ENCODE assay signal across 13 cellular contexts in genomic region chr2:230691005-230691647, GRCh38. TPM values are rescaled to one million over a fixed set of nuclear protein-coding genes. Genes with fewer than 3 reads are reported as not detected.
A peak's percentile ranks its signal among the peaks of the same experiment; 100 is the strongest.
DNase-seq lines count a peak whose midpoint lies in the region; ATAC-seq and TF ChIP-seq lines count a peak whose summit lies in the region.
"Had no signal": no experiment of that assay in that cellular context is flagged by ENCODE, and none has a peak within 500 bp of the region (broad histone marks: within the 10 kb centered on the region; RNA-seq: fewer than 3 reads in every experiment).

No MANE protein-coding gene starts in this region.

- H3K9me3 ChIP-seq in body of pancreas (no peaks in the 10 kb centered on the region), right atrium auricular region (no peaks in the 10 kb centered on the region)
- H3K9me3 ChIP-seq: BLaER1, thyroid gland had no signal

- H3K36me3 Mint-ChIP-seq in glutamatergic neuron (ENCODE audit: unreplicated experiment) (no peaks in the 10 kb centered on the region), nephron progenitor cell (ENCODE audit: low read depth) (no peaks in the 10 kb centered on the region)

- H3K27me3 Mint-ChIP-seq in glutamatergic neuron (ENCODE audit: unreplicated experiment): no peaks in the 10 kb centered on the region
- peaks cover 8% of the 10 kb centered on the region for H3K27me3 Mint-ChIP-seq in nephron progenitor cell (ENCODE audit: low read depth, poor library complexity)
- H3K27me3 Mint-ChIP-seq: activated CD4-positive, alpha-beta T cell treated with anti-CD3 and anti-CD28 coated beads, Interleukin-2, amount 10 ng/mL, durations not matched to agents 7 days and 5 days had no signal

- H3K36me3 ChIP-seq in body of pancreas (replicated peaks in 1 of 2; ENCODE audit: insufficient read depth in 1 of 2, low read depth in 2 of 2) (no peaks in the 10 kb centered on the region), right atrium auricular region (no peaks in the 10 kb centered on the region)
- H3K36me3 ChIP-seq: BLaER1, thyroid gland had no signal

- H3K27ac ChIP-seq in body of pancreas (no peak overlapping the region), right atrium auricular region (no peak overlapping the region)
- H3K27ac ChIP-seq: BLaER1 had no signal

- intact Hi-C loops in body of pancreas (cut with DNase I): no loop called here

- DNase-seq in AG10803 (ENCODE audit: low read depth): peak; percentile 67
- peak; percentile 45 for DNase-seq in LHCN-M2 (ENCODE audit: low read depth)
- no peak for DNase-seq in body of pancreas
- peak; percentile 71 for DNase-seq in left kidney (ENCODE audit: low read depth, low spot score)
- no peak for DNase-seq in glutamatergic neuron
- no peak for DNase-seq in nephron progenitor cell
- DNase-seq in right atrium auricular region (ENCODE audit: low spot score): no peak
- DNase-seq: activated CD4-positive, alpha-beta T cell treated with anti-CD3 and anti-CD28 coated beads, Interleukin-2, amount 10 ng/mL, durations not matched to agents 7 days and 5 days; activated naive CD4-positive, alpha-beta T cell treated with anti-CD3 and anti-CD28 coated beads for 36 hours; SHP77 had no signal

- H3K4me1 ChIP-seq in body of pancreas: no peaks in the 10 kb centered on the region
- H3K4me1 ChIP-seq in right atrium auricular region: peaks cover 0 to 10% of the 10 kb centered on the region in 2 donors

- ATAC-seq in body of pancreas (peak; percentile 75), GM18502 (IDR thresholded peaks at IDR 0.05; ENCODE audit: poor library complexity, unreplicated experiment) (no peak)

- H3K27ac Mint-ChIP-seq in glutamatergic neuron (ENCODE audit: unreplicated experiment) (no peak overlapping the region), nephron progenitor cell (no peak overlapping the region)
- H3K27ac Mint-ChIP-seq: activated CD4-positive, alpha-beta T cell treated with anti-CD3 and anti-CD28 coated beads, Interleukin-2, amount 10 ng/mL, durations not matched to agents 7 days and 5 days; activated naive CD4-positive, alpha-beta T cell treated with anti-CD3 and anti-CD28 coated beads for 36 hours had no signal

- H3K4me3 ChIP-seq in AG10803 (ENCODE audit: low read length) (no peak overlapping the region), body of pancreas (no peak overlapping the region), right atrium auricular region (no peak overlapping the region)
- H3K4me3 ChIP-seq: BLaER1, thyroid gland had no signal

- H3K9me3 Mint-ChIP-seq in glutamatergic neuron (ENCODE audit: unreplicated experiment) (peaks cover 3% of the 10 kb centered on the region), nephron progenitor cell (no peaks in the 10 kb centered on the region)
- H3K9me3 Mint-ChIP-seq: activated naive CD4-positive, alpha-beta T cell treated with anti-CD3 and anti-CD28 coated beads for 36 hours had no signal

- H3K4me3 Mint-ChIP-seq in glutamatergic neuron (ENCODE audit: unreplicated experiment) (no peak overlapping the region), nephron progenitor cell (no peak overlapping the region)
- H3K4me3 Mint-ChIP-seq: activated CD4-positive, alpha-beta T cell treated with anti-CD3 and anti-CD28 coated beads, Interleukin-2, amount 10 ng/mL, durations not matched to agents 7 days and 5 days; activated naive CD4-positive, alpha-beta T cell treated with anti-CD3 and anti-CD28 coated beads for 36 hours had no signal

- no peaks in the 10 kb centered on the region for H3K27me3 ChIP-seq in body of pancreas
- no peaks in the 10 kb centered on the region for H3K27me3 ChIP-seq in right atrium auricular region
- H3K27me3 ChIP-seq: BLaER1, thyroid gland had no signal

- H3K4me1 Mint-ChIP-seq in glutamatergic neuron (ENCODE audit: low read depth, unreplicated experiment) (peaks cover 3% of the 10 kb centered on the region), nephron progenitor cell (peaks cover 18% of the 10 kb centered on the region)

- 45 to 49% methylated on average over 4 of the region's 4 CpGs for WGBS in body of pancreas, 2 donors

- TF ChIP-seq CTCF in AG10803 (conservative IDR thresholded peaks at IDR 0.05; ENCODE audit: low read length) (no peak), body of pancreas (IDR thresholded peaks at IDR 0.05) (no peak), glutamatergic neuron (IDR thresholded peaks at IDR 0.05; ENCODE audit: partially characterized antibody, unreplicated experiment) (no peak), nephron progenitor cell (IDR thresholded peaks at IDR 0.05) (no peak), right atrium auricular region (IDR thresholded peaks at IDR 0.05) (no peak)

- TF ChIP-seq POLR2A in body of pancreas (IDR thresholded peaks at IDR 0.05): no peak

RNA-seq across cellular contexts. Expression of gene CAB39, which starts 21.5 kb away (rescaled TPM):
- total RNA-seq in LHCN-M2 (2014; rRNA removed) (40.1 and 41.0 TPM in 2 replicates), body of pancreas (10 to 100 TPM; 32.3 to 34.5 TPM), glutamatergic neuron (ENCODE audit: unreplicated experiment) (60.3 TPM), right atrium auricular region (10 to 100 TPM; 66.1 to 81.5 TPM)
- polyA plus RNA-seq in LHCN-M2 (2012): 12.6 TPM

Comparison
In these comparisons a context has a peak if more than half of its experiments do, and no peak if none do; other contexts are left out.
1. DNase-seq: peak in AG10803 (single experiment), LHCN-M2 (single experiment) and left kidney (single experiment); none in body of pancreas (0 of 4), glutamatergic neuron (single experiment), nephron progenitor cell (single experiment) and right atrium auricular region (single experiment).